30 cellular contexts compared by ENCODE assay signal in genomic region chr3:131540821-131541220, GRCh38.
"Had no signal": no experiment of that assay in that cellular context is flagged by ENCODE, and none has a peak within 500 bp of the region (broad histone marks: within the 10 kb centered on the region; RNA-seq: fewer than 3 reads in every experiment).

No MANE protein-coding gene starts in this region.

- DNase-seq: activated CD4-positive, alpha-beta memory T cell treated with anti-CD3 and anti-CD28 coated beads for 36 hours; activated CD4-positive, alpha-beta T cell treated with anti-CD3 and anti-CD28 coated beads for 36 hours; activated CD4-positive, alpha-beta T cell treated with anti-CD3 and anti-CD28 coated beads, Interleukin-2, amount 10 ng/mL, durations not matched to agents 24 days and 14 days; activated CD4-positive, CD25-positive, alpha-beta regulatory T cell; activated CD4-positive, CD25-positive, alpha-beta regulatory T cell treated with anti-CD3 and anti-CD28 coated beads, Interleukin-2, amount 50 U/mL, for 72 hours; activated CD8-positive, alpha-beta memory T cell treated with anti-CD3 and anti-CD28 coated beads, Interleukin-2, amount 10 ng/mL, durations not matched to agents 7 days and 5 days; activated CD8-positive, alpha-beta memory T cell treated with anti-CD3 and anti-CD28 coated beads, Interleukin-2, amount 50 U/mL, for 4 hours; activated CD8-positive, alpha-beta T cell treated with anti-CD3 and anti-CD28 coated beads, Interleukin-2, amount 10 ng/mL, durations not matched to agents 7 days and 5 days; activated effector memory CD4-positive, alpha-beta T cell treated with anti-CD3 and anti-CD28 coated beads, Interleukin-2, amount 50 U/mL, for 16 hours; activated naive CD4-positive, alpha-beta T cell; activated naive CD4-positive, alpha-beta T cell treated with anti-CD3 and anti-CD28 coated beads, Interleukin-2, amount 10 ng/mL, durations not matched to agents 7 days and 5 days; activated naive CD8-positive, alpha-beta T cell treated with anti-CD3 and anti-CD28 coated beads, Interleukin-2, amount 10 ng/mL, durations not matched to agents 7 days and 5 days; activated T-cell treated with anti-CD3 and anti-CD28 coated beads, Interleukin-2, amount 50 U/mL, for 1 hour; activated T-cell treated with anti-CD3 and anti-CD28 coated beads, Interleukin-2, amount 50 U/mL, for 48 hours; central memory CD4-positive, alpha-beta T cell; cerebellar nuclear complex; colonic mucosa; effector CD8-positive, alpha-beta T cell; foreskin keratinocyte; gastrocnemius medialis; glutamatergic neuron; T-helper 2 cell had no signal

- H3K4me3 ChIP-seq: ascending aorta, breast epithelium, cardiac muscle cell, colonic mucosa, gastrocnemius medialis had no signal

- H3K27ac Mint-ChIP-seq: activated CD4-positive, alpha-beta memory T cell treated with anti-CD3 and anti-CD28 coated beads for 36 hours; activated CD4-positive, alpha-beta T cell treated with anti-CD3 and anti-CD28 coated beads for 36 hours; activated CD4-positive, alpha-beta T cell treated with anti-CD3 and anti-CD28 coated beads, Interleukin-2, amount 10 ng/mL, durations not matched to agents 24 days and 14 days; activated CD8-positive, alpha-beta memory T cell treated with anti-CD3 and anti-CD28 coated beads, Interleukin-2, amount 10 ng/mL, durations not matched to agents 7 days and 5 days; activated CD8-positive, alpha-beta T cell treated with anti-CD3 and anti-CD28 coated beads, Interleukin-2, amount 10 ng/mL, durations not matched to agents 7 days and 5 days; activated naive CD4-positive, alpha-beta T cell treated with anti-CD3 and anti-CD28 coated beads, Interleukin-2, amount 10 ng/mL, durations not matched to agents 7 days and 5 days; activated naive CD4-positive, alpha-beta T cell treated with anti-CD3 and anti-CD28 coated beads, Interleukin-2, amount 50 U/mL, for 72 hours; activated naive CD8-positive, alpha-beta T cell treated with anti-CD3 and anti-CD28 coated beads, Interleukin-2, amount 10 ng/mL, durations not matched to agents 7 days and 5 days; activated T-helper 1 cell treated with anti-CD3 and anti-CD28 coated beads, Interleukin-12 subunit alpha, Interleukin-12 subunit beta, Interleukin-2, Interleukin-4 antibody, amounts not matched to agents 30 ng/mL and 10 ng/mL and 1 ng/mL, durations not matched to agents 14 hours and 24 hours and 36 hours; activated T-helper 2 cell treated with anti-CD3 and anti-CD28 coated beads, Interferon-gamma antibody, Interleukin-2, Interleukin-4, amounts not matched to agents 10 μg/mL and 5 μg/mL and 100 μg/mL, durations not matched to agents 14 hours and 24 hours and 36 hours had no signal

- H3K36me3 ChIP-seq: ascending aorta, breast epithelium, cardiac muscle cell, colonic mucosa, gastrocnemius medialis had no signal

- H3K9me3 ChIP-seq: ascending aorta, breast epithelium, colonic mucosa, gastrocnemius medialis had no signal

- H3K27me3 ChIP-seq: ascending aorta, breast epithelium, cardiac muscle cell, colonic mucosa, gastrocnemius medialis had no signal

- ATAC-seq: activated CD4-positive, alpha-beta T cell treated with anti-CD3 and anti-CD28 coated beads for 36 hours; activated CD8-positive, alpha-beta memory T cell treated with anti-CD3 and anti-CD28 coated beads, Interleukin-2, amount 10 ng/mL, durations not matched to agents 7 days and 5 days; activated CD8-positive, alpha-beta T cell treated with anti-CD3 and anti-CD28 coated beads, Interleukin-2, amount 10 ng/mL, durations not matched to agents 7 days and 5 days; activated naive CD4-positive, alpha-beta T cell treated with anti-CD3 and anti-CD28 coated beads, Interleukin-2, amount 50 U/mL, for 72 hours; esophagus mucosa; foreskin keratinocyte; gastrocnemius medialis had no signal

- H3K4me3 Mint-ChIP-seq: activated CD4-positive, alpha-beta memory T cell treated with anti-CD3 and anti-CD28 coated beads for 36 hours; activated CD4-positive, alpha-beta T cell treated with anti-CD3 and anti-CD28 coated beads for 36 hours; activated CD4-positive, alpha-beta T cell treated with anti-CD3 and anti-CD28 coated beads, Interleukin-2, amount 10 ng/mL, durations not matched to agents 24 days and 14 days; activated CD8-positive, alpha-beta memory T cell treated with anti-CD3 and anti-CD28 coated beads, Interleukin-2, amount 10 ng/mL, durations not matched to agents 7 days and 5 days; activated CD8-positive, alpha-beta T cell treated with anti-CD3 and anti-CD28 coated beads, Interleukin-2, amount 10 ng/mL, durations not matched to agents 7 days and 5 days; activated naive CD4-positive, alpha-beta T cell treated with anti-CD3 and anti-CD28 coated beads, Interleukin-2, amount 10 ng/mL, durations not matched to agents 7 days and 5 days; activated naive CD8-positive, alpha-beta T cell treated with anti-CD3 and anti-CD28 coated beads, Interleukin-2, amount 10 ng/mL, durations not matched to agents 7 days and 5 days; activated T-helper 1 cell treated with anti-CD3 and anti-CD28 coated beads, Interleukin-12 subunit alpha, Interleukin-12 subunit beta, Interleukin-2, Interleukin-4 antibody, amounts not matched to agents 30 ng/mL and 10 ng/mL and 1 ng/mL, durations not matched to agents 14 hours and 24 hours and 36 hours; brain had no signal

- H3K4me1 Mint-ChIP-seq: activated CD4-positive, alpha-beta T cell treated with anti-CD3 and anti-CD28 coated beads for 36 hours; activated CD4-positive, alpha-beta T cell treated with anti-CD3 and anti-CD28 coated beads, Interleukin-2, amount 10 ng/mL, durations not matched to agents 24 days and 14 days; activated CD8-positive, alpha-beta memory T cell treated with anti-CD3 and anti-CD28 coated beads, Interleukin-2, amount 10 ng/mL, durations not matched to agents 7 days and 5 days; activated naive CD4-positive, alpha-beta T cell treated with anti-CD3 and anti-CD28 coated beads, Interleukin-2, amount 10 ng/mL, durations not matched to agents 7 days and 5 days; activated naive CD8-positive, alpha-beta T cell treated with anti-CD3 and anti-CD28 coated beads, Interleukin-2, amount 10 ng/mL, durations not matched to agents 7 days and 5 days had no signal

- H3K9me3 Mint-ChIP-seq: activated CD4-positive, alpha-beta memory T cell treated with anti-CD3 and anti-CD28 coated beads for 36 hours; activated CD4-positive, alpha-beta T cell treated with anti-CD3 and anti-CD28 coated beads, Interleukin-2, amount 10 ng/mL, durations not matched to agents 24 days and 14 days; activated naive CD4-positive, alpha-beta T cell treated with anti-CD3 and anti-CD28 coated beads, Interleukin-2, amount 10 ng/mL, durations not matched to agents 7 days and 5 days; activated naive CD4-positive, alpha-beta T cell treated with anti-CD3 and anti-CD28 coated beads, Interleukin-2, amount 50 U/mL, for 72 hours; activated naive CD8-positive, alpha-beta T cell treated with anti-CD3 and anti-CD28 coated beads, Interleukin-2, amount 10 ng/mL, durations not matched to agents 7 days and 5 days; activated T-helper 1 cell treated with anti-CD3 and anti-CD28 coated beads, Interleukin-12 subunit alpha, Interleukin-12 subunit beta, Interleukin-2, Interleukin-4 antibody, amounts not matched to agents 30 ng/mL and 10 ng/mL and 1 ng/mL, durations not matched to agents 14 hours and 24 hours and 36 hours; activated T-helper 2 cell treated with anti-CD3 and anti-CD28 coated beads, Interferon-gamma antibody, Interleukin-2, Interleukin-4, amounts not matched to agents 10 μg/mL and 5 μg/mL and 100 μg/mL, durations not matched to agents 14 hours and 24 hours and 36 hours; brain had no signal

- H3K36me3 Mint-ChIP-seq: activated CD4-positive, alpha-beta memory T cell treated with anti-CD3 and anti-CD28 coated beads for 36 hours; activated CD8-positive, alpha-beta memory T cell treated with anti-CD3 and anti-CD28 coated beads, Interleukin-2, amount 10 ng/mL, durations not matched to agents 7 days and 5 days; activated naive CD4-positive, alpha-beta T cell treated with anti-CD3 and anti-CD28 coated beads, Interleukin-2, amount 10 ng/mL, durations not matched to agents 7 days and 5 days; activated naive CD4-positive, alpha-beta T cell treated with anti-CD3 and anti-CD28 coated beads, Interleukin-2, amount 50 U/mL, for 72 hours; activated naive CD8-positive, alpha-beta T cell treated with anti-CD3 and anti-CD28 coated beads, Interleukin-2, amount 10 ng/mL, durations not matched to agents 7 days and 5 days; brain had no signal
